18 cellular contexts compared by ENCODE assay signal in genomic region chr7:30977222-30977621, GRCh38. TPM values are rescaled to one million over a fixed set of nuclear protein-coding genes. Genes with fewer than 3 reads are reported as not detected.
"Had no signal": no experiment of that assay in that cellular context is flagged by ENCODE, and none has a peak within 500 bp of the region (broad histone marks: within the 10 kb centered on the region; RNA-seq: fewer than 3 reads in every experiment).

No MANE protein-coding gene starts in this region.

- H3K9me3 Mint-ChIP-seq: activated B cell treated with CpG ODN at 0.5 μM for 24 hours; activated CD4-positive, alpha-beta T cell treated with anti-CD3 and anti-CD28 coated beads, Interleukin-2, amount 10 ng/mL, durations not matched to agents 24 days and 14 days; activated naive CD8-positive, alpha-beta T cell treated with anti-CD3 and anti-CD28 coated beads, Interleukin-2, amount 10 ng/mL, durations not matched to agents 7 days and 5 days; activated T-cell treated with anti-CD3 and anti-CD28 coated beads, Interleukin-2, amount 50 U/mL, for 4 hours; activated T-helper 17 cell treated with anti-CD3 and anti-CD28 coated beads, Interleukin-2, amount 50 U/mL, for 72 hours had no signal

- H3K27ac Mint-ChIP-seq: activated B cell treated with CpG ODN at 0.5 μM for 24 hours; activated CD4-positive, alpha-beta T cell treated with anti-CD3 and anti-CD28 coated beads, Interleukin-2, amount 10 ng/mL, durations not matched to agents 24 days and 14 days; activated naive CD8-positive, alpha-beta T cell treated with anti-CD3 and anti-CD28 coated beads, Interleukin-2, amount 10 ng/mL, durations not matched to agents 7 days and 5 days; activated T-helper 17 cell treated with anti-CD3 and anti-CD28 coated beads, Interleukin-2, amount 50 U/mL, for 72 hours; T-helper 17 cell had no signal

- H3K4me3 Mint-ChIP-seq: activated B cell treated with CpG ODN at 0.5 μM for 24 hours; activated CD4-positive, alpha-beta T cell treated with anti-CD3 and anti-CD28 coated beads, Interleukin-2, amount 10 ng/mL, durations not matched to agents 24 days and 14 days; activated naive CD8-positive, alpha-beta T cell treated with anti-CD3 and anti-CD28 coated beads, Interleukin-2, amount 10 ng/mL, durations not matched to agents 7 days and 5 days; activated T-cell treated with anti-CD3 and anti-CD28 coated beads, Interleukin-2, amount 50 U/mL, for 4 hours; activated T-helper 17 cell treated with anti-CD3 and anti-CD28 coated beads, Interleukin-2, amount 50 U/mL, for 72 hours; T-helper 17 cell had no signal

- H3K36me3 ChIP-seq: adrenal gland had no signal

- H3K27ac ChIP-seq: adrenal gland had no signal

- ATAC-seq: activated T-cell treated with anti-CD3 and anti-CD28 coated beads, Interleukin-2, amount 50 U/mL, for 4 hours; activated T-helper 17 cell treated with anti-CD3 and anti-CD28 coated beads, Interleukin-2, amount 50 U/mL, for 72 hours; T-helper 17 cell had no signal

- H3K4me1 Mint-ChIP-seq: activated T-helper 17 cell treated with anti-CD3 and anti-CD28 coated beads, Interleukin-2, amount 50 U/mL, for 72 hours had no signal

- H3K36me3 Mint-ChIP-seq: activated naive CD8-positive, alpha-beta T cell treated with anti-CD3 and anti-CD28 coated beads, Interleukin-2, amount 10 ng/mL, durations not matched to agents 7 days and 5 days had no signal

- DNase-seq: activated B cell treated with CpG ODN at 0.5 μM for 24 hours; activated CD4-positive, alpha-beta T cell treated with anti-CD3 and anti-CD28 coated beads for 1 hour; activated gamma-delta T cell; activated naive CD4-positive, alpha-beta T cell treated with anti-CD3 and anti-CD28 coated beads, Interleukin-2, amount 50 U/mL, for 16 hours; activated naive CD8-positive, alpha-beta T cell treated with anti-CD3 and anti-CD28 coated beads, Interleukin-2, amount 10 ng/mL, durations not matched to agents 7 days and 5 days; activated T-cell treated with anti-CD3 and anti-CD28 coated beads, Interleukin-2, amount 50 U/mL, for 4 hours; NCI-H1048; NCI-H2029 treated with DMSO at 0.1 percent for 48 hours; SIG-M5; T-helper 17 cell; T-helper 9 cell had no signal

- H3K4me3 ChIP-seq: adrenal gland had no signal

- H3K4me1 ChIP-seq: adrenal gland had no signal

RNA-seq across cellular contexts. Expression of gene GHRHR, which starts 13.5 kb away (rescaled TPM):
- total RNA-seq: activated B cell treated with CpG ODN at 0.5 μM for 24 hours; activated CD4-positive, alpha-beta T cell treated with anti-CD3 and anti-CD28 coated beads, Interleukin-2, amount 10 ng/mL, durations not matched to agents 24 days and 14 days; activated CD8-positive, alpha-beta memory T cell treated with anti-CD3 and anti-CD28 coated beads for 36 hours; activated naive CD8-positive, alpha-beta T cell treated with anti-CD3 and anti-CD28 coated beads, Interleukin-2, amount 10 ng/mL, durations not matched to agents 7 days and 5 days; activated T-cell treated with anti-CD3 and anti-CD28 coated beads, Interleukin-2, amount 50 U/mL, for 4 hours; activated T-helper 17 cell treated with anti-CD3 and anti-CD28 coated beads, Interleukin-2, amount 50 U/mL, for 72 hours; cardiac septum; OCI-LY7; RPMI7951; T-helper 17 cell had no signal
